In the genomic region with DNA sequence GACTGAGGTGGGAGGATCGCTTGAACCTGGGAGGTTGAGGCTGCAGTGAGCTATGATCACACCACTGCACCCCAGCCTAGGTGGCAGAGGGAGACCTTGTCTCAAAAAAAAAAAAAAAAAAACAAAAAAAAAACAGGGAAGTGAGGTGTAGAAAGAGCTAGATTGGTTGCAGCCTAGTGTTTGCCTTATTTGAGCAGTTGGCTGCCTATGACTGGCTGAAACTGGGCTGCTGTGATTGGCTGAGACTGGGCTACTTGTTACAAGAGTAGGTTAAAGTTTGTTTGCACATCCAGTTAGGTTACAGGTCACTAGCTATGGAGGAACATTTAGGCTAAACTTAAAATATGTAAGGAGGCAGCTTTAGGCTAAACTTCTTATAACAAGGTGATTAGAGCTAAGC, we compare ENCODE assay signal across 21 cellular contexts. TPM values are rescaled to one million over a fixed set of nuclear protein-coding genes. Genes with fewer than 3 reads are reported as not detected.
A peak's percentile ranks its signal among the peaks of the same experiment; 100 is the strongest.
DNase-seq lines count a peak whose midpoint lies in the region; ATAC-seq and TF ChIP-seq lines count a peak whose summit lies in the region.
"Had no signal": no experiment of that assay in that cellular context is flagged by ENCODE, and none has a peak within 500 bp of the region (broad histone marks: within the 10 kb centered on the region; RNA-seq: fewer than 3 reads in every experiment).

No MANE protein-coding gene starts in this region.

- H2BK12ac ChIP-seq in neuronal stem cell (ENCODE audit: low read length): no peak overlapping the region

- H3K4ac ChIP-seq in neuronal stem cell (ENCODE audit: low read length): no peak overlapping the region

- no peak overlapping the region for H3K9ac ChIP-seq in neuronal stem cell (ENCODE audit: low read depth, low read length, poor library complexity)

- no TSS peak for BruUV-seq in PC-9 (replicated peaks; lab: Mats Ljungman, UMichigan)

- intact Hi-C loops in PC-9 (cut with micrococcal nuclease; ENCODE audit: unreplicated experiment) (no loop called here), lower lobe of right lung (cut with DNase I) (no loop called here)

- no peak overlapping the region for H2BK5ac ChIP-seq in neuronal stem cell (ENCODE audit: low read length)

- H2BK120ac ChIP-seq in neuronal stem cell (ENCODE audit: low read depth, low read length): no peak overlapping the region

- H4K8ac ChIP-seq in neuronal stem cell (ENCODE audit: low read depth, low read length): no peak overlapping the region

- in situ Hi-C loops in GM13977 (cut with MboI; ENCODE audit: low pct_unique_long_range_greater_than_20kb, low sequenced_read_pairs, unreplicated experiment): no loop called here

- no peak overlapping the region for H3K18ac ChIP-seq in neuronal stem cell (ENCODE audit: low read length)

- POLR2A ChIA-PET in PC-9 (lab: Charles Lee; ENCODE audit: unreplicated experiment): interaction anchor here (0.6 kb wide), 1 partner anchor 57 kb away, joined by 4 read pairs; no protein-coding TSS in a partner anchor

- DNase-seq in CD1c-positive myeloid dendritic cell (ENCODE audit: extremely low spot score): peak; percentile 50
- DNase-seq in HL-60 (ENCODE audit: low read depth in 1 of 2, low spot score in 1 of 2): peak in 1 of 2 experiments; percentile 72
- no peak for DNase-seq in PC-9
- DNase-seq in lower lobe of right lung: peak; percentile 59
- no peak for DNase-seq in GM13977 (ENCODE audit: low spot score)
- no peak for DNase-seq in neuronal stem cell (ENCODE audit: low spot score)
- no peak for DNase-seq in DMS153 treated with DMSO at 0.1 percent for 48 hours (lab: John Stamatoyannopoulos, UW; ENCODE audit: unreplicated experiment)
- DNase-seq: activated CD4-positive, alpha-beta T cell treated with anti-CD3 and anti-CD28 coated beads for 36 hours; activated naive CD4-positive, alpha-beta T cell; activated T-cell treated with anti-CD3 and anti-CD28 coated beads, Interleukin-2, amount 50 U/mL, for 1 hour; brain microvascular endothelial cell; CD4-positive, alpha-beta memory T cell; effector CD4-positive, alpha-beta T cell; foreskin keratinocyte; NCI-H1105 treated with DMSO at 0.1 percent for 48 hours; NCI-H2081 treated with DMSO at 0.1 percent for 48 hours; NCI-H446; T-helper 17 cell; thyroid gland had no signal

- peaks cover 6% of the 10 kb centered on the region; the same call in 1 of the 2 replicates for H3K9me3 ChIP-seq in PC-9 (ENCODE audit: insufficient read depth, low read depth)
- peaks cover 6% of the 10 kb centered on the region for H3K9me3 ChIP-seq in lower lobe of right lung
- H3K9me3 ChIP-seq in neuronal stem cell (replicated peaks in 1 of 2; ENCODE audit: control insufficient read depth in 2 of 2, insufficient read depth in 1 of 2, low read depth in 1 of 2, low read length in 2 of 2): peaks cover 2 to 11% of the 10 kb centered on the region in 2 donors
- H3K9me3 ChIP-seq: thyroid gland had no signal

- 0 out of 2 replicates have a peak overlapping the region, but pooled peaks have one; percentile 12 for H3K4me2 ChIP-seq in PC-9
- no peak overlapping the region for H3K4me2 ChIP-seq in neuronal stem cell (ENCODE audit: insufficient read depth, low read length, poor library complexity, severe bottlenecking)
- H3K4me2 ChIP-seq: hepatocyte had no signal

- peaks cover 6% of the 10 kb centered on the region for H3K4me1 ChIP-seq in PC-9 (replicated peaks; ENCODE audit: insufficient read depth)
- H3K4me1 ChIP-seq in lower lobe of right lung: peaks cover 9% of the 10 kb centered on the region
- peaks cover 0 to 3% of the 10 kb centered on the region in 2 donors for H3K4me1 ChIP-seq in neuronal stem cell (ENCODE audit: control insufficient read depth in 2 of 2, insufficient read depth in 1 of 2, low read depth in 1 of 2, low read length in 2 of 2)

- H3K9me2 ChIP-seq in PC-9 (ENCODE audit: insufficient read depth): no peaks in the 10 kb centered on the region

- H3K4me3 ChIP-seq in HL-60 (replicated peaks; ENCODE audit: insufficient read depth, low read length) (no peak overlapping the region), PC-9 (no peak overlapping the region), lower lobe of right lung (no peak overlapping the region), neuronal stem cell (ENCODE audit: low read length in 2 of 2) (no peak overlapping the region)
- H3K4me3 ChIP-seq: hepatocyte, thyroid gland had no signal

- H3K36me3 ChIP-seq in PC-9 (ENCODE audit: low read depth): 0 out of 2 replicates have a peak, but pooled peaks cover 3% of the 10 kb centered on the region
- no peaks in the 10 kb centered on the region for H3K36me3 ChIP-seq in lower lobe of right lung
- H3K36me3 ChIP-seq in neuronal stem cell (replicated peaks in 1 of 2; ENCODE audit: control insufficient read depth in 2 of 2, insufficient read depth in 2 of 2, low read length in 2 of 2): no peaks in the 10 kb centered on the region
- H3K36me3 ChIP-seq: brain microvascular endothelial cell, thyroid gland had no signal

- H3K79me2 ChIP-seq in PC-9 (ENCODE audit: low read depth): peaks cover 14% of the 10 kb centered on the region

- H3F3A ChIP-seq in PC-9 (ENCODE audit: insufficient read depth, low read depth): peaks cover 5% of the 10 kb centered on the region; the same call in 1 of the 2 replicates

- no CpG with 5 or more reads among the region's 1 CpG for WGBS in neuronal stem cell (ENCODE audit: extremely low coverage in 2 of 2, insufficient read length in 2 of 2, insufficient replicate concordance in 1 of 2), 2 donors

- H3K27me3 ChIP-seq in HL-60 (ENCODE audit: insufficient read depth, poor library complexity, severe bottlenecking) (no peaks in the 10 kb centered on the region), PC-9 (ENCODE audit: insufficient read depth, low read depth) (no peaks in the 10 kb centered on the region), lower lobe of right lung (ENCODE audit: low read depth) (no peaks in the 10 kb centered on the region), neuronal stem cell (ENCODE audit: control insufficient read depth in 3 of 3, insufficient read depth in 3 of 3, low read depth in 1 of 3, low read length in 3 of 3) (no peaks in the 10 kb centered on the region)
- H3K27me3 ChIP-seq: brain microvascular endothelial cell, foreskin keratinocyte, hepatocyte, thyroid gland had no signal

- ATAC-seq in lower lobe of right lung: peak; percentile 68 to 78
- ATAC-seq: activated CD4-positive, alpha-beta T cell treated with anti-CD3 and anti-CD28 coated beads for 36 hours; foreskin keratinocyte; Panc1; T-helper 17 cell had no signal

- H4K91ac ChIP-seq in neuronal stem cell (ENCODE audit: low read depth, low read length, poor library complexity): no peak overlapping the region

- no peak overlapping the region for H3K23ac ChIP-seq in neuronal stem cell (ENCODE audit: low read depth, low read length, poor library complexity)

- TF ChIP-seq CTCF in HL-60 (IDR thresholded peaks at IDR 0.05; ENCODE audit: insufficient read depth, low read length) (no peak), PC-9 (conservative IDR thresholded peaks at IDR 0.05) (no peak), lower lobe of right lung (IDR thresholded peaks at IDR 0.05) (no peak), GM13977 (IDR thresholded peaks at IDR 0.05; ENCODE audit: extremely low read depth, insufficient read depth, missing control alignments) (no peak)

- no peak overlapping the region for H2AFZ ChIP-seq in PC-9
- H2AFZ ChIP-seq in neuronal stem cell (ENCODE audit: low read length): no peak overlapping the region
- H2AFZ ChIP-seq: hepatocyte had no signal

- no peak overlapping the region for H2AK5ac ChIP-seq in neuronal stem cell (ENCODE audit: low read depth, low read length)

- no peaks in the 10 kb centered on the region for H4K20me1 ChIP-seq in PC-9 (ENCODE audit: insufficient read depth)

- 0 out of 2 replicates have a peak overlapping the region, but pooled peaks have one; percentile 4 for H3K27ac ChIP-seq in HL-60 (replicated peaks)
- H3K27ac ChIP-seq in PC-9: no peak overlapping the region
- H3K27ac ChIP-seq in lower lobe of right lung: no peak overlapping the region
- H3K27ac ChIP-seq in neuronal stem cell (replicated peaks; ENCODE audit: low read length): no peak overlapping the region
- H3K27ac ChIP-seq: brain microvascular endothelial cell, foreskin keratinocyte, hepatocyte, thyroid gland had no signal

- CTCF ChIA-PET in PC-9 (lab: Charles Lee): no interaction called here

- H3K14ac ChIP-seq in neuronal stem cell (ENCODE audit: low read length): no peak overlapping the region

- peaks cover under 1% of the 10 kb centered on the region for H3K79me1 ChIP-seq in neuronal stem cell (ENCODE audit: low read depth, low read length)

- no peak overlapping the region for H2BK15ac ChIP-seq in neuronal stem cell (ENCODE audit: low read length)

RNA-seq across cellular contexts. Expression of gene DHRS7B, which starts 5.7 kb away (rescaled TPM):
- 27.9 and 30.1 TPM in 2 replicates for total RNA-seq in PC-9 (2021)
- total RNA-seq in lower lobe of right lung: 20.9 TPM
- polyA plus RNA-seq in neuronal stem cell (2013, experiment 1 of 2): 23.9 TPM
- 26.1 TPM for polyA plus RNA-seq in neuronal stem cell (2013, experiment 2 of 2)

Comparison
In these comparisons a context has a peak if more than half of its experiments do, and no peak if none do; other contexts are left out.
1. DNase-seq: peak in CD1c-positive myeloid dendritic cell (single experiment) and lower lobe of right lung (single experiment); none in PC-9 (0 of 2), GM13977 (single experiment), neuronal stem cell (single experiment) and DMS153 treated with DMSO at 0.1 percent for 48 hours (single experiment).